Comparison of ENCODE assay signal across 17 cellular contexts in genomic region chr7:126881315-126881714, GRCh38.
DNase-seq lines count a peak whose midpoint lies in the region; ATAC-seq and TF ChIP-seq lines count a peak whose summit lies in the region.
"Had no signal": no experiment of that assay in that cellular context is flagged by ENCODE, and none has a peak within 500 bp of the region (broad histone marks: within the 10 kb centered on the region; RNA-seq: fewer than 3 reads in every experiment).

No MANE protein-coding gene starts in this region.

- POLR2A ChIA-PET in WTC11 (lab: Charles Lee) = no interaction called here

- H3K36me3 ChIP-seq in mucosa of descending colon (ENCODE audit: low read depth) = no peaks in the 10 kb centered on the region
- H3K36me3 ChIP-seq: BE2C; BLaER1 treated with 17β-estradiol and CSF1 and Interleukin-3, amounts not matched to agents 10 nM and 100 nM; HAP-1 had no signal

- no peak overlapping the region for H3K4me3 Mint-ChIP-seq in WTC11
- H3K4me3 Mint-ChIP-seq: CD14-positive monocyte; CD4-positive, alpha-beta T cell; CD8-positive, alpha-beta memory T cell; HFFc6 had no signal

- peaks cover 19% of the 10 kb centered on the region for H3K4me1 Mint-ChIP-seq in WTC11
- H3K4me1 Mint-ChIP-seq: CD14-positive monocyte; CD8-positive, alpha-beta memory T cell had no signal

- no peaks in the 10 kb centered on the region for H3K9me3 ChIP-seq in mucosa of descending colon
- H3K9me3 ChIP-seq: BE2C; BLaER1 treated with 17β-estradiol and CSF1 and Interleukin-3, amounts not matched to agents 10 nM and 100 nM; HAP-1 had no signal

- H3K4me3 ChIP-seq in mucosa of descending colon = no peak overlapping the region
- H3K4me3 ChIP-seq: BLaER1 treated with 17β-estradiol and CSF1 and Interleukin-3, amounts not matched to agents 10 nM and 100 nM; GM12878; HAP-1 had no signal

- ATAC-seq in WTC11 = peak; percentile 81
- peak; percentile 62 for ATAC-seq in mucosa of descending colon

- no peaks in the 10 kb centered on the region for H3K9me3 Mint-ChIP-seq in WTC11
- H3K9me3 Mint-ChIP-seq: CD4-positive, alpha-beta T cell; CD8-positive, alpha-beta memory T cell had no signal

- no peaks in the 10 kb centered on the region for H3K36me3 Mint-ChIP-seq in WTC11
- H3K36me3 Mint-ChIP-seq: CD14-positive monocyte; CD8-positive, alpha-beta memory T cell had no signal

- no peaks in the 10 kb centered on the region for H3K27me3 Mint-ChIP-seq in WTC11 (ENCODE audit: low read depth)

- TF ChIP-seq CTCF in WTC11 (IDR thresholded peaks at IDR 0.05) (no peak), mucosa of descending colon (IDR thresholded peaks at IDR 0.05) (no peak), GM10266 (IDR thresholded peaks at IDR 0.05; ENCODE audit: control insufficient read depth, insufficient read depth, low read depth, missing control alignments) (no peak)

- DNase-seq in NCI-H748 (lab: John Stamatoyannopoulos, UW; ENCODE audit: unreplicated experiment) (peak; percentile 6), NCI-H748 treated with DMSO at 0.1 percent for 48 hours (lab: John Stamatoyannopoulos, UW) (no peak), WTC11 (ENCODE audit: low spot score) (no peak), mucosa of descending colon (no peak), NCI-H1694 (lab: John Stamatoyannopoulos, UW) (no peak), GM10266 (ENCODE audit: extremely low spot score) (no peak)
- DNase-seq: CD4-positive, alpha-beta T cell; CD8-positive, alpha-beta memory T cell; DMS 273 treated with DMSO at 0.1 percent for 48 hours; DND-41; GOT3; HFFc6 had no signal

- H3K4me1 ChIP-seq in mucosa of descending colon (ENCODE audit: low read depth) = no peaks in the 10 kb centered on the region
- H3K4me1 ChIP-seq: BLaER1 treated with 17β-estradiol and CSF1 and Interleukin-3, amounts not matched to agents 10 nM and 100 nM; HAP-1 had no signal

- CTCF ChIA-PET in WTC11 (lab: Charles Lee) = no interaction called here

- intact Hi-C loops in mucosa of descending colon (cut with DNase I, micrococcal nuclease) = no loop called here

- H3K27ac Mint-ChIP-seq in WTC11 = no peak overlapping the region
- H3K27ac Mint-ChIP-seq: CD14-positive monocyte; CD4-positive, alpha-beta T cell; HFFc6 had no signal

TF ChIP-seq in WTC11, 78 proteins besides CTCF, POLR2A, EP300 and RAD21 (continues in another document):
- TF ChIP-seq NFE2L1 (CRISPR knock-in tag; IDR thresholded peaks at IDR 0.05) (no peak), SOX15 (CRISPR knock-in tag; IDR thresholded peaks at IDR 0.05) (no peak), PRDM15 (CRISPR knock-in tag; IDR thresholded peaks at IDR 0.05) (no peak), ZMAT4 (CRISPR knock-in tag; IDR thresholded peaks at IDR 0.05) (no peak), CDX4 (CRISPR knock-in tag; IDR thresholded peaks at IDR 0.05; ENCODE audit: borderline replicate concordance) (no peak), ZNF423 (CRISPR knock-in tag; IDR thresholded peaks at IDR 0.05) (no peak), ATF2 (CRISPR knock-in tag; IDR thresholded peaks at IDR 0.05; ENCODE audit: borderline replicate concordance, low read depth) (no peak), ESRRA (CRISPR knock-in tag; IDR thresholded peaks at IDR 0.05; ENCODE audit: borderline replicate concordance) (no peak), NFYB (CRISPR knock-in tag; conservative IDR thresholded peaks at IDR 0.05; ENCODE audit: low read depth) (no peak), RORB (CRISPR knock-in tag; IDR thresholded peaks at IDR 0.05) (no peak), OVOL2 (CRISPR knock-in tag; IDR thresholded peaks at IDR 0.05; ENCODE audit: borderline replicate concordance) (no peak), SMAD3 (CRISPR knock-in tag; IDR thresholded peaks at IDR 0.05; ENCODE audit: borderline replicate concordance) (no peak), JUN (CRISPR knock-in tag; IDR thresholded peaks at IDR 0.05) (no peak), FOXP4 (CRISPR knock-in tag; IDR thresholded peaks at IDR 0.05) (no peak), AR (CRISPR knock-in tag; IDR thresholded peaks at IDR 0.05) (no peak), ZNF263 (CRISPR knock-in tag; IDR thresholded peaks at IDR 0.05; ENCODE audit: low read depth) (no peak)
